Comparison of ENCODE assay signal across 22 cellular contexts in the genomic region with DNA sequence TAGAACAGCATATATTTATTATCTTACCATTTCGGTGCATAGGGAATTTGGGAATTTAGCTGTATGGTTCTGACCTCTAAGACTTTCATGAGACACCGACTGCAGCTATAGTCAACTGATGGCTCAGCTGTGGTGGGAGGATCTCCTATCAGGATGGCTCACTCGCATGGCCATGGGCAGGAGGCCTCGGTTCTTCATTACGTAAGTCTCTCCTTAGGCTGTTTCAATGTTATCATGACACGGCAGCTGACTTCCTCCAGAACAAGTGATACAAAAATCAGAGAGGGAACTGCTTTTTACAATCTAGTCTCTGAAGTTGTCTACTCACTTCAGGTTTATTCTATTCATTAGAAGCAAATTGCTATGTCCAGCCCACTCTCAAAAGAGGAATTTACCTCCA.
"Had no signal": no experiment of that assay in that cellular context is flagged by ENCODE, and none has a peak within 500 bp of the region (broad histone marks: within the 10 kb centered on the region; RNA-seq: fewer than 3 reads in every experiment).

No MANE protein-coding gene starts in this region.

- ATAC-seq: activated CD8-positive, alpha-beta T cell treated with anti-CD3 and anti-CD28 coated beads, Interleukin-2, amount 10 ng/mL, durations not matched to agents 7 days and 5 days; activated naive CD8-positive, alpha-beta T cell treated with anti-CD3 and anti-CD28 coated beads, Interleukin-2, amount 50 U/mL, for 24 hours; foreskin keratinocyte; left lobe of liver had no signal

- H3K4me3 ChIP-seq: cardiac muscle cell, esophagus squamous epithelium, sigmoid colon, transverse colon had no signal

- DNase-seq: activated CD4-positive, alpha-beta T cell treated with anti-CD3 and anti-CD28 coated beads for 48 hours; activated CD8-positive, alpha-beta memory T cell treated with anti-CD3 and anti-CD28 coated beads, Interleukin-2, amount 50 U/mL, for 48 hours; activated CD8-positive, alpha-beta T cell treated with anti-CD3 and anti-CD28 coated beads, Interleukin-2, amount 10 ng/mL, durations not matched to agents 7 days and 5 days; activated naive CD4-positive, alpha-beta T cell; activated naive CD8-positive, alpha-beta T cell treated with anti-CD3 and anti-CD28 coated beads, Interleukin-2, amount 50 U/mL, for 24 hours; esophagus squamous epithelium; foreskin keratinocyte; head of caudate nucleus; islet precursor cell; sigmoid colon; stimulated activated CD4-positive, alpha-beta T cell treated with anti-CD3 and anti-CD28 coated beads, Interleukin-12 subunit alpha, Interleukin-12 subunit beta, amount 100 ng/mL, for 4 hours; stimulated activated naive CD4-positive, alpha-beta T cell; substantia nigra; T-helper 2 cell; transverse colon; WERI-Rb-1 had no signal

- H3K4me3 Mint-ChIP-seq: activated CD8-positive, alpha-beta T cell treated with anti-CD3 and anti-CD28 coated beads, Interleukin-2, amount 10 ng/mL, durations not matched to agents 7 days and 5 days; activated naive CD8-positive, alpha-beta T cell treated with anti-CD3 and anti-CD28 coated beads, Interleukin-2, amount 50 U/mL, for 24 hours; activated T-helper 1 cell treated with anti-CD3 and anti-CD28 coated beads, Interleukin-12 subunit alpha, Interleukin-12 subunit beta, Interleukin-2, Interleukin-4 antibody, amounts not matched to agents 30 ng/mL and 10 ng/mL and 1 ng/mL, durations not matched to agents 14 hours and 24 hours and 36 hours; memory B cell; nephron had no signal

- H3K9me3 Mint-ChIP-seq: activated T-helper 1 cell treated with anti-CD3 and anti-CD28 coated beads, Interleukin-12 subunit alpha, Interleukin-12 subunit beta, Interleukin-2, Interleukin-4 antibody, amounts not matched to agents 30 ng/mL and 10 ng/mL and 1 ng/mL, durations not matched to agents 14 hours and 24 hours and 36 hours had no signal

- H3K27ac Mint-ChIP-seq: activated CD8-positive, alpha-beta T cell treated with anti-CD3 and anti-CD28 coated beads, Interleukin-2, amount 10 ng/mL, durations not matched to agents 7 days and 5 days; activated naive CD8-positive, alpha-beta T cell treated with anti-CD3 and anti-CD28 coated beads, Interleukin-2, amount 50 U/mL, for 24 hours; activated T-helper 1 cell treated with anti-CD3 and anti-CD28 coated beads, Interleukin-12 subunit alpha, Interleukin-12 subunit beta, Interleukin-2, Interleukin-4 antibody, amounts not matched to agents 30 ng/mL and 10 ng/mL and 1 ng/mL, durations not matched to agents 14 hours and 24 hours and 36 hours; memory B cell; nephron had no signal

- H3K4me1 Mint-ChIP-seq: activated naive CD8-positive, alpha-beta T cell treated with anti-CD3 and anti-CD28 coated beads, Interleukin-2, amount 50 U/mL, for 24 hours; memory B cell; nephron had no signal

- FAIRE-seq: endometrium had no signal
